In the genomic region with DNA sequence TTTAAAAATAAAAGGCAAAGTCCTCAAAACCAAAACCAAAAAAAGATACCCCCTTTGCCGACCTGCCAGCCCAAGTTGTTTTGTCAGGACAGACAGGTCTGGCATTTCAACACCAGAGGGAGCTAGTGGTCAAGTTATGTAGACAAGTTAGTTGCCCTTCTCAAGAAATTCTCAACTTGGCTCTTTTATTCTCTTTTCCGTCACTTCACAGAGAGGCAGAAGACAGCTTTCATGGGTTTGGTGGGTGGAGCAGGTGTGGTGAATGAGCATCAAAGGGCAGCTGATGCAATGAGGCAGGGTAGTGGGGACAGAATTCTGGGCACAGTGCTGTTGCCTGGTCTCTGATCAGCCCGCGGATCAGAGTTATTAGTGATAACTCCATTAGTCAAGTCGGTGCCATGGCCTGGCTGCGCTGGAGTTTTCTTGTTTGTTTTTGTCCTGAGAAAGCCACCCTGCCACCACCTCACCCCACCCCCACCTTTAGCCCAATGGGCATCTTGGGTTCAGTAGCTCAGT, we compare ENCODE assay signal across 1 cellular context.
TF ChIP-seq lines count a peak whose summit lies in the region.

No MANE protein-coding gene starts in this region.

TF ChIP-seq in HepG2, 621 proteins besides CTCF, POLR2A, EP300 and RAD21 (continued from another document and continues in another):
- TF ChIP-seq, protein P1, sequence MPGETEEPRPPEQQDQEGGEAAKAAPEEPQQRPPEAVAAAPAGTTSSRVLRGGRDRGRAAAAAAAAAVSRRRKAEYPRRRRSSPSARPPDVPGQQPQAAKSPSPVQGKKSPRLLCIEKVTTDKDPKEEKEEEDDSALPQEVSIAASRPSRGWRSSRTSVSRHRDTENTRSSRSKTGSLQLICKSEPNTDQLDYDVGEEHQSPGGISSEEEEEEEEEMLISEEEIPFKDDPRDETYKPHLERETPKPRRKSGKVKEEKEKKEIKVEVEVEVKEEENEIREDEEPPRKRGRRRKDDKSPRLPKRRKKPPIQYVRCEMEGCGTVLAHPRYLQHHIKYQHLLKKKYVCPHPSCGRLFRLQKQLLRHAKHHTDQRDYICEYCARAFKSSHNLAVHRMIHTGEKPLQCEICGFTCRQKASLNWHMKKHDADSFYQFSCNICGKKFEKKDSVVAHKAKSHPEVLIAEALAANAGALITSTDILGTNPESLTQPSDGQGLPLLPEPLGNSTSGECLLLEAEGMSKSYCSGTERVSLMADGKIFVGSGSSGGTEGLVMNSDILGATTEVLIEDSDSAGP (CRISPR knock-in tag; IDR thresholded peaks at IDR 0.05; ENCODE audit: borderline replicate concordance): no peak
- TF ChIP-seq ZNF44 (CRISPR knock-in tag; IDR thresholded peaks at IDR 0.05) (no peak), ZNF331 (CRISPR knock-in tag; IDR thresholded peaks at IDR 0.05) (peak; percentile 50; the same call in 1 of the 2 replicates), NRL (CRISPR knock-in tag; IDR thresholded peaks at IDR 0.05; ENCODE audit: borderline replicate concordance) (no peak), CENPX (CRISPR knock-in tag; IDR thresholded peaks at IDR 0.05) (no peak), NCOR1 (IDR thresholded peaks at IDR 0.05; ENCODE audit: borderline replicate concordance, low read length) (no peak), ELF4 (CRISPR knock-in tag; IDR thresholded peaks at IDR 0.05; ENCODE audit: borderline replicate concordance) (no peak), ZNF614 (CRISPR knock-in tag; IDR thresholded peaks at IDR 0.05; ENCODE audit: borderline replicate concordance) (no peak), SMARCC2 (IDR thresholded peaks at IDR 0.05) (no peak), PCBP2 (optimal IDR thresholded peaks at IDR 0.05; ENCODE audit: low read depth, low read length, poor library complexity, severe bottlenecking) (no peak), TAF15 (IDR thresholded peaks at IDR 0.05; ENCODE audit: low read depth, low read length, poor library complexity, severe bottlenecking) (no peak), ZNF333 (CRISPR knock-in tag; IDR thresholded peaks at IDR 0.05; ENCODE audit: borderline replicate concordance) (no peak), ZNF782 (CRISPR knock-in tag; IDR thresholded peaks at IDR 0.05; ENCODE audit: borderline replicate concordance) (no peak), ZNF501 (CRISPR knock-in tag; IDR thresholded peaks at IDR 0.05) (peak; percentile 57), TBP (CRISPR knock-in tag; IDR thresholded peaks at IDR 0.05) (no peak), ZNF644 (CRISPR knock-in tag; IDR thresholded peaks at IDR 0.05; ENCODE audit: low read depth) (no peak), SMAD3 (CRISPR knock-in tag; IDR thresholded peaks at IDR 0.05) (0 out of 2 replicates have a peak, but pooled peaks have one; percentile 49), ZSCAN20 (CRISPR knock-in tag; IDR thresholded peaks at IDR 0.05; ENCODE audit: borderline replicate concordance) (no peak), KLF16 (CRISPR knock-in tag; IDR thresholded peaks at IDR 0.05) (peak in 1 of 2 experiments; percentile 40; a peak in 1 of 4 replicates), NFE2L2 (IDR thresholded peaks at IDR 0.05; ENCODE audit: low read length) (no peak), HNRNPUL1 (IDR thresholded peaks at IDR 0.05; ENCODE audit: low read depth, low read length) (no peak), TAF1 (CRISPR knock-in tag; IDR thresholded peaks at IDR 0.05) (no peak), ZNF629 (CRISPR knock-in tag; conservative IDR thresholded peaks at IDR 0.05) (no peak), NAIF1 (CRISPR knock-in tag; IDR thresholded peaks at IDR 0.05; ENCODE audit: borderline replicate concordance) (no peak), HMG20A (CRISPR knock-in tag; IDR thresholded peaks at IDR 0.05; ENCODE audit: borderline replicate concordance) (peak; percentile 25; the same call in 1 of the 2 replicates), WIZ (CRISPR knock-in tag; IDR thresholded peaks at IDR 0.05) (no peak), ZNF317 (CRISPR knock-in tag; IDR thresholded peaks at IDR 0.05) (no peak), PCBP1 (IDR thresholded peaks at IDR 0.05; ENCODE audit: borderline replicate concordance, low read depth, low read length) (no peak), FOXK1 (CRISPR knock-in tag; IDR thresholded peaks at IDR 0.05; ENCODE audit: borderline replicate concordance, low read depth) (peak; percentile 44; the same call in 1 of the 2 replicates), HOXA9 (CRISPR knock-in tag; IDR thresholded peaks at IDR 0.05; ENCODE audit: borderline replicate concordance) (no peak), HOXD1 (CRISPR knock-in tag; IDR thresholded peaks at IDR 0.05) (no peak), ZNF460 (CRISPR knock-in tag; IDR thresholded peaks at IDR 0.05; ENCODE audit: borderline replicate concordance) (no peak), ZNF563 (CRISPR knock-in tag; IDR thresholded peaks at IDR 0.05) (no peak), FOSL2 (CRISPR knock-in tag; IDR thresholded peaks at IDR 0.05) (no peak; the same call in 1 of the 2 replicates), KLF6 (CRISPR knock-in tag; IDR thresholded peaks at IDR 0.05) (no peak; the same call in 1 of the 2 replicates), ARNTL (CRISPR knock-in tag; IDR thresholded peaks at IDR 0.05) (no peak), SAP130 (CRISPR knock-in tag; IDR thresholded peaks at IDR 0.05; ENCODE audit: low read depth) (no peak)
- TF ChIP-seq, protein P2, sequence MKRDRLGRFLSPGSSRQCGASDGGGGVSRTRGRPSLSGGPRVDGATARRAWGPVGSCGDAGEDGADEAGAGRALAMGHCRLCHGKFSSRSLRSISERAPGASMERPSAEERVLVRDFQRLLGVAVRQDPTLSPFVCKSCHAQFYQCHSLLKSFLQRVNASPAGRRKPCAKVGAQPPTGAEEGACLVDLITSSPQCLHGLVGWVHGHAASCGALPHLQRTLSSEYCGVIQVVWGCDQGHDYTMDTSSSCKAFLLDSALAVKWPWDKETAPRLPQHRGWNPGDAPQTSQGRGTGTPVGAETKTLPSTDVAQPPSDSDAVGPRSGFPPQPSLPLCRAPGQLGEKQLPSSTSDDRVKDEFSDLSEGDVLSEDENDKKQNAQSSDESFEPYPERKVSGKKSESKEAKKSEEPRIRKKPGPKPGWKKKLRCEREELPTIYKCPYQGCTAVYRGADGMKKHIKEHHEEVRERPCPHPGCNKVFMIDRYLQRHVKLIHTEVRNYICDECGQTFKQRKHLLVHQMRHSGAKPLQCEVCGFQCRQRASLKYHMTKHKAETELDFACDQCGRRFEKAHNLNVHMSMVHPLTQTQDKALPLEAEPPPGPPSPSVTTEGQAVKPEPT (CRISPR knock-in tag; IDR thresholded peaks at IDR 0.05; ENCODE audit: low read depth): no peak
- TF ChIP-seq, protein P3, sequence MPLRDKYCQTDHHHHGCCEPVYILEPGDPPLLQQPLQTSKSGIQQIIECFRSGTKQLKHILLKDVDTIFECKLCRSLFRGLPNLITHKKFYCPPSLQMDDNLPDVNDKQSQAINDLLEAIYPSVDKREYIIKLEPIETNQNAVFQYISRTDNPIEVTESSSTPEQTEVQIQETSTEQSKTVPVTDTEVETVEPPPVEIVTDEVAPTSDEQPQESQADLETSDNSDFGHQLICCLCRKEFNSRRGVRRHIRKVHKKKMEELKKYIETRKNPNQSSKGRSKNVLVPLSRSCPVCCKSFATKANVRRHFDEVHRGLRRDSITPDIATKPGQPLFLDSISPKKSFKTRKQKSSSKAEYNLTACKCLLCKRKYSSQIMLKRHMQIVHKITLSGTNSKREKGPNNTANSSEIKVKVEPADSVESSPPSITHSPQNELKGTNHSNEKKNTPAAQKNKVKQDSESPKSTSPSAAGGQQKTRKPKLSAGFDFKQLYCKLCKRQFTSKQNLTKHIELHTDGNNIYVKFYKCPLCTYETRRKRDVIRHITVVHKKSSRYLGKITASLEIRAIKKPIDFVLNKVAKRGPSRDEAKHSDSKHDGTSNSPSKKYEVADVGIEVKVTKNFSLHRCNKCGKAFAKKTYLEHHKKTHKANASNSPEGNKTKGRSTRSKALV (CRISPR knock-in tag; IDR thresholded peaks at IDR 0.05): no peak
- TF ChIP-seq, protein P4, sequence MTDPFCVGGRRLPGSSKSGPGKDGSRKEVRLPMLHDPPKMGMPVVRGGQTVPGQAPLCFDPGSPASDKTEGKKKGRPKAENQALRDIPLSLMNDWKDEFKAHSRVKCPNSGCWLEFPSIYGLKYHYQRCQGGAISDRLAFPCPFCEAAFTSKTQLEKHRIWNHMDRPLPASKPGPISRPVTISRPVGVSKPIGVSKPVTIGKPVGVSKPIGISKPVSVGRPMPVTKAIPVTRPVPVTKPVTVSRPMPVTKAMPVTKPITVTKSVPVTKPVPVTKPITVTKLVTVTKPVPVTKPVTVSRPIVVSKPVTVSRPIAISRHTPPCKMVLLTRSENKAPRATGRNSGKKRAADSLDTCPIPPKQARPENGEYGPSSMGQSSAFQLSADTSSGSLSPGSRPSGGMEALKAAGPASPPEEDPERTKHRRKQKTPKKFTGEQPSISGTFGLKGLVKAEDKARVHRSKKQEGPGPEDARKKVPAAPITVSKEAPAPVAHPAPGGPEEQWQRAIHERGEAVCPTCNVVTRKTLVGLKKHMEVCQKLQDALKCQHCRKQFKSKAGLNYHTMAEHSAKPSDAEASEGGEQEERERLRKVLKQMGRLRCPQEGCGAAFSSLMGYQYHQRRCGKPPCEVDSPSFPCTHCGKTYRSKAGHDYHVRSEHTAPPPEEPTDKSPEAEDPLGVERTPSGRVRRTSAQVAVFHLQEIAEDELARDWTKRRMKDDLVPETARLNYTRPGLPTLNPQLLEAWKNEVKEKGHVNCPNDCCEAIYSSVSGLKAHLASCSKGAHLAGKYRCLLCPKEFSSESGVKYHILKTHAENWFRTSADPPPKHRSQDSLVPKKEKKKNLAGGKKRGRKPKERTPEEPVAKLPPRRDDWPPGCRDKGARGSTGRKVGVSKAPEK (CRISPR knock-in tag; IDR thresholded peaks at IDR 0.05; ENCODE audit: borderline replicate concordance): 0 out of 2 replicates have a peak, but pooled peaks have one; percentile 54
- TF ChIP-seq, protein P5, sequence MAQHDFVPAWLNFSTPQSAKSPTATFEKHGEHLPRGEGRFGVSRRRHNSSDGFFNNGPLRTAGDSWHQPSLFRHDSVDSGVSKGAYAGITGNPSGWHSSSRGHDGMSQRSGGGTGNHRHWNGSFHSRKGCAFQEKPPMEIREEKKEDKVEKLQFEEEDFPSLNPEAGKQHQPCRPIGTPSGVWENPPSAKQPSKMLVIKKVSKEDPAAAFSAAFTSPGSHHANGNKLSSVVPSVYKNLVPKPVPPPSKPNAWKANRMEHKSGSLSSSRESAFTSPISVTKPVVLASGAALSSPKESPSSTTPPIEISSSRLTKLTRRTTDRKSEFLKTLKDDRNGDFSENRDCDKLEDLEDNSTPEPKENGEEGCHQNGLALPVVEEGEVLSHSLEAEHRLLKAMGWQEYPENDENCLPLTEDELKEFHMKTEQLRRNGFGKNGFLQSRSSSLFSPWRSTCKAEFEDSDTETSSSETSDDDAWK (CRISPR knock-in tag; IDR thresholded peaks at IDR 0.05): no peak
- TF ChIP-seq, protein P6, sequence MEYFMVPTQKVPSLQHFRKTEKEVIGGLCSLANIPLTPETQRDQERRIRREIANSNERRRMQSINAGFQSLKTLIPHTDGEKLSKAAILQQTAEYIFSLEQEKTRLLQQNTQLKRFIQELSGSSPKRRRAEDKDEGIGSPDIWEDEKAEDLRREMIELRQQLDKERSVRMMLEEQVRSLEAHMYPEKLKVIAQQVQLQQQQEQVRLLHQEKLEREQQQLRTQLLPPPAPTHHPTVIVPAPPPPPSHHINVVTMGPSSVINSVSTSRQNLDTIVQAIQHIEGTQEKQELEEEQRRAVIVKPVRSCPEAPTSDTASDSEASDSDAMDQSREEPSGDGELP (IDR thresholded peaks at IDR 0.05; ENCODE audit: borderline replicate concordance, low read depth): no peak
- TF ChIP-seq, protein P7, sequence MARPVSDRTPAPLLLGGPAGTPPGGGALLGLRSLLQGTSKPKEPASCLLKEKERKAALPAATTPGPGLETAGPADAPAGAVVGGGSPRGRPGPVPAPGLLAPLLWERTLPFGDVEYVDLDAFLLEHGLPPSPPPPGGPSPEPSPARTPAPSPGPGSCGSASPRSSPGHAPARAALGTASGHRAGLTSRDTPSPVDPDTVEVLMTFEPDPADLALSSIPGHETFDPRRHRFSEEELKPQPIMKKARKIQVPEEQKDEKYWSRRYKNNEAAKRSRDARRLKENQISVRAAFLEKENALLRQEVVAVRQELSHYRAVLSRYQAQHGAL (CRISPR knock-in tag; IDR thresholded peaks at IDR 0.05; ENCODE audit: not compliant biosample characterization): no peak
- TF ChIP-seq, protein P8, sequence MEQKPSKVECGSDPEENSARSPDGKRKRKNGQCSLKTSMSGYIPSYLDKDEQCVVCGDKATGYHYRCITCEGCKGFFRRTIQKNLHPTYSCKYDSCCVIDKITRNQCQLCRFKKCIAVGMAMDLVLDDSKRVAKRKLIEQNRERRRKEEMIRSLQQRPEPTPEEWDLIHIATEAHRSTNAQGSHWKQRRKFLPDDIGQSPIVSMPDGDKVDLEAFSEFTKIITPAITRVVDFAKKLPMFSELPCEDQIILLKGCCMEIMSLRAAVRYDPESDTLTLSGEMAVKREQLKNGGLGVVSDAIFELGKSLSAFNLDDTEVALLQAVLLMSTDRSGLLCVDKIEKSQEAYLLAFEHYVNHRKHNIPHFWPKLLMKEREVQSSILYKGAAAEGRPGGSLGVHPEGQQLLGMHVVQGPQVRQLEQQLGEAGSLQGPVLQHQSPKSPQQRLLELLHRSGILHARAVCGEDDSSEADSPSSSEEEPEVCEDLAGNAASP (CRISPR knock-in tag; IDR thresholded peaks at IDR 0.05; ENCODE audit: borderline replicate concordance): peak; percentile 59; the same call in 1 of the 2 replicates
- TF ChIP-seq, protein P9, sequence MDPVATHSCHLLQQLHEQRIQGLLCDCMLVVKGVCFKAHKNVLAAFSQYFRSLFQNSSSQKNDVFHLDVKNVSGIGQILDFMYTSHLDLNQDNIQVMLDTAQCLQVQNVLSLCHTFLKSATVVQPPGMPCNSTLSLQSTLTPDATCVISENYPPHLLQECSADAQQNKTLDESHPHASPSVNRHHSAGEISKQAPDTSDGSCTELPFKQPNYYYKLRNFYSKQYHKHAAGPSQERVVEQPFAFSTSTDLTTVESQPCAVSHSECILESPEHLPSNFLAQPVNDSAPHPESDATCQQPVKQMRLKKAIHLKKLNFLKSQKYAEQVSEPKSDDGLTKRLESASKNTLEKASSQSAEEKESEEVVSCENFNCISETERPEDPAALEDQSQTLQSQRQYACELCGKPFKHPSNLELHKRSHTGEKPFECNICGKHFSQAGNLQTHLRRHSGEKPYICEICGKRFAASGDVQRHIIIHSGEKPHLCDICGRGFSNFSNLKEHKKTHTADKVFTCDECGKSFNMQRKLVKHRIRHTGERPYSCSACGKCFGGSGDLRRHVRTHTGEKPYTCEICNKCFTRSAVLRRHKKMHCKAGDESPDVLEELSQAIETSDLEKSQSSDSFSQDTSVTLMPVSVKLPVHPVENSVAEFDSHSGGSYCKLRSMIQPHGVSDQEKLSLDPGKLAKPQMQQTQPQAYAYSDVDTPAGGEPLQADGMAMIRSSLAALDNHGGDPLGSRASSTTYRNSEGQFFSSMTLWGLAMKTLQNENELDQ (CRISPR knock-in tag; IDR thresholded peaks at IDR 0.05; ENCODE audit: borderline replicate concordance): no peak
